24 cellular contexts compared by ENCODE assay signal in genomic region chr14:75091251-75091650, GRCh38. TPM values are rescaled to one million over a fixed set of nuclear protein-coding genes. Genes with fewer than 3 reads are reported as not detected.
DNase-seq lines count a peak whose midpoint lies in the region; ATAC-seq, FAIRE-seq and TF ChIP-seq lines count a peak whose summit lies in the region.
"Had no signal": no experiment of that assay in that cellular context is flagged by ENCODE, and none has a peak within 500 bp of the region (broad histone marks: within the 10 kb centered on the region; RNA-seq: fewer than 3 reads in every experiment).

No MANE protein-coding gene starts in this region.

- no peak for DNase-seq in activated CD8-positive, alpha-beta T cell treated with anti-CD3 and anti-CD28 coated beads, Interleukin-2, amount 10 ng/mL, durations not matched to agents 7 days and 5 days
- DNase-seq in activated CD8-positive, alpha-beta T cell treated with anti-CD3 and anti-CD28 coated beads for 36 hours: no peak
- DNase-seq in astrocyte (ENCODE audit: low read depth): no peak
- DNase-seq in HK-2 (ENCODE audit: unreplicated experiment): no peak
- DNase-seq in epidermal melanocyte (ENCODE audit: insufficient read length, low spot score): no peak
- DNase-seq: 8988T; ACHN; AML-193; BE2C; CD4-positive, alpha-beta T cell; CD8-positive, alpha-beta memory T cell; DMS 273 treated with DMSO at 0.1 percent for 48 hours; DMS79; EL; GDM1; H9 had no signal

- H3K4me3 ChIP-seq in astrocyte (ENCODE audit: insufficient read depth, low read depth, low read length) (no peak overlapping the region), ectodermal cell (ENCODE audit: insufficient read depth, low read depth, low read length) (no peak overlapping the region)
- H3K4me3 ChIP-seq: A549; BLaER1 treated with 17β-estradiol and CSF1 and Interleukin-3, amounts not matched to agents 10 nM and 100 nM; GM12878; GM23338 had no signal

- H3K27me3 Mint-ChIP-seq in activated CD8-positive, alpha-beta T cell treated with anti-CD3 and anti-CD28 coated beads, Interleukin-2, amount 10 ng/mL, durations not matched to agents 7 days and 5 days (ENCODE audit: low read depth): no peaks in the 10 kb centered on the region
- no peaks in the 10 kb centered on the region for H3K27me3 Mint-ChIP-seq in activated CD8-positive, alpha-beta T cell treated with anti-CD3 and anti-CD28 coated beads for 36 hours
- no peaks in the 10 kb centered on the region for H3K27me3 Mint-ChIP-seq in astrocyte (ENCODE audit: low read depth, unreplicated experiment)
- H3K27me3 Mint-ChIP-seq: CD4-positive, alpha-beta T cell; CD8-positive, alpha-beta memory T cell had no signal

- H3K36me3 Mint-ChIP-seq in activated CD8-positive, alpha-beta T cell treated with anti-CD3 and anti-CD28 coated beads, Interleukin-2, amount 10 ng/mL, durations not matched to agents 7 days and 5 days (ENCODE audit: low read depth): peaks cover 35% of the 10 kb centered on the region
- H3K36me3 Mint-ChIP-seq in activated CD8-positive, alpha-beta T cell treated with anti-CD3 and anti-CD28 coated beads for 36 hours (ENCODE audit: low read depth): peaks cover 25% of the 10 kb centered on the region
- peaks cover 13% of the 10 kb centered on the region for H3K36me3 Mint-ChIP-seq in astrocyte (ENCODE audit: low read depth, unreplicated experiment)

- H2AFZ ChIP-seq in astrocyte (ENCODE audit: low read depth, low read length): no peak overlapping the region
- H2AFZ ChIP-seq: GM23338 had no signal

- no peak for FAIRE-seq in astrocyte (lab: Jason Lieb, UNC)
- FAIRE-seq: A549, D721Med, GM12878 had no signal

- no peak overlapping the region for H3K4me2 ChIP-seq in astrocyte (ENCODE audit: low read length)
- H3K4me2 ChIP-seq: A549; BLaER1 treated with 17β-estradiol and CSF1 and Interleukin-3, amounts not matched to agents 10 nM and 100 nM; GM23338 had no signal

- H3K27me3 ChIP-seq in astrocyte (ENCODE audit: insufficient read depth, low read length): no peaks in the 10 kb centered on the region
- no peaks in the 10 kb centered on the region for H3K27me3 ChIP-seq in ectodermal cell (ENCODE audit: control insufficient read depth, insufficient read depth, low read length, poor library complexity, severe bottlenecking)
- H3K27me3 ChIP-seq: BE2C; BLaER1 treated with 17β-estradiol and CSF1 and Interleukin-3, amounts not matched to agents 10 nM and 100 nM had no signal

- no peaks in the 10 kb centered on the region for H3K4me1 ChIP-seq in astrocyte (ENCODE audit: insufficient read depth, low read length)
- H3K4me1 ChIP-seq in ectodermal cell (ENCODE audit: control insufficient read depth, insufficient read depth, low read length): no peaks in the 10 kb centered on the region
- H3K4me1 ChIP-seq: A549; BE2C; BLaER1 treated with 17β-estradiol and CSF1 and Interleukin-3, amounts not matched to agents 10 nM and 100 nM had no signal

- H3K9ac ChIP-seq in astrocyte (ENCODE audit: low read length): no peak overlapping the region
- H3K9ac ChIP-seq: BLaER1 treated with 17β-estradiol and CSF1 and Interleukin-3, amounts not matched to agents 10 nM and 100 nM had no signal

- ATAC-seq in activated CD8-positive, alpha-beta T cell treated with anti-CD3 and anti-CD28 coated beads, Interleukin-2, amount 10 ng/mL, durations not matched to agents 7 days and 5 days: no peak
- ATAC-seq in activated CD8-positive, alpha-beta T cell treated with anti-CD3 and anti-CD28 coated beads for 36 hours: no peak
- ATAC-seq: A549, GM12878, GM23338, HCT116 had no signal

- H3K4me1 Mint-ChIP-seq in activated CD8-positive, alpha-beta T cell treated with anti-CD3 and anti-CD28 coated beads, Interleukin-2, amount 10 ng/mL, durations not matched to agents 7 days and 5 days (ENCODE audit: low read depth): no peaks in the 10 kb centered on the region
- no peaks in the 10 kb centered on the region for H3K4me1 Mint-ChIP-seq in activated CD8-positive, alpha-beta T cell treated with anti-CD3 and anti-CD28 coated beads for 36 hours (ENCODE audit: low read depth)
- H3K4me1 Mint-ChIP-seq in astrocyte (ENCODE audit: low read depth, unreplicated experiment): no peaks in the 10 kb centered on the region
- H3K4me1 Mint-ChIP-seq: CD14-positive monocyte; CD8-positive, alpha-beta memory T cell had no signal

- no peak overlapping the region for H3K27ac ChIP-seq in astrocyte (ENCODE audit: low read depth, low read length)
- peak overlapping the region; percentile 19 for H3K27ac ChIP-seq in ectodermal cell (ENCODE audit: insufficient read depth, low read depth, low read length, poor library complexity, severe bottlenecking)
- H3K27ac ChIP-seq: A549; BLaER1 treated with 17β-estradiol and CSF1 and Interleukin-3, amounts not matched to agents 10 nM and 100 nM had no signal

- CTCF ChIA-PET in activated CD8-positive, alpha-beta T cell treated with anti-CD3 and anti-CD28 coated beads, Interleukin-2, amount 10 ng/mL, durations not matched to agents 7 days and 5 days (lab: Charles Lee): interaction anchor here (0.9 to 5.0 kb wide), 5 partner anchors 14 to 249 kb away, joined by 3 to 86 read pairs (median 4); no protein-coding TSS in a partner anchor
- CTCF ChIA-PET in activated CD8-positive, alpha-beta T cell treated with anti-CD3 and anti-CD28 coated beads for 36 hours (lab: Charles Lee): interaction anchor here (0.6 to 5.3 kb wide), 5 partner anchors 9 to 230 kb away, joined by 3 to 74 read pairs (median 10); partner anchors contain the start of gene ACYP1

- POLR2A ChIA-PET in activated CD8-positive, alpha-beta T cell treated with anti-CD3 and anti-CD28 coated beads, Interleukin-2, amount 10 ng/mL, durations not matched to agents 7 days and 5 days (lab: Charles Lee): no interaction called here
- POLR2A ChIA-PET in activated CD8-positive, alpha-beta T cell treated with anti-CD3 and anti-CD28 coated beads for 36 hours (lab: Charles Lee): no interaction called here

- H3K36me3 ChIP-seq in astrocyte (ENCODE audit: insufficient read depth, low read length) (peaks cover 23% of the 10 kb centered on the region), ectodermal cell (ENCODE audit: control insufficient read depth, insufficient read depth, low read length) (peaks cover 36% of the 10 kb centered on the region)

- H3K9me3 Mint-ChIP-seq in activated CD8-positive, alpha-beta T cell treated with anti-CD3 and anti-CD28 coated beads, Interleukin-2, amount 10 ng/mL, durations not matched to agents 7 days and 5 days (ENCODE audit: insufficient read depth): no peaks in the 10 kb centered on the region
- no peaks in the 10 kb centered on the region for H3K9me3 Mint-ChIP-seq in activated CD8-positive, alpha-beta T cell treated with anti-CD3 and anti-CD28 coated beads for 36 hours
- no peaks in the 10 kb centered on the region for H3K9me3 Mint-ChIP-seq in astrocyte (ENCODE audit: unreplicated experiment)
- H3K9me3 Mint-ChIP-seq: CD14-positive monocyte; CD4-positive, alpha-beta T cell; CD8-positive, alpha-beta memory T cell; GM23338; H9 had no signal

- WGBS in ectodermal cell, 2 experiments: 62 to 72% methylated on average over 8 of the region's 8 CpGs

- H3K9me3 ChIP-seq in astrocyte (ENCODE audit: insufficient read depth, low read depth, low read length): no peaks in the 10 kb centered on the region
- no peaks in the 10 kb centered on the region for H3K9me3 ChIP-seq in ectodermal cell (ENCODE audit: control insufficient read depth, low read length)
- H3K9me3 ChIP-seq: A549; BE2C; BLaER1 treated with 17β-estradiol and CSF1 and Interleukin-3, amounts not matched to agents 10 nM and 100 nM had no signal

- H4K20me1 ChIP-seq in astrocyte (ENCODE audit: insufficient read depth, low read length): no peaks in the 10 kb centered on the region

- H3K4me3 Mint-ChIP-seq in activated CD8-positive, alpha-beta T cell treated with anti-CD3 and anti-CD28 coated beads, Interleukin-2, amount 10 ng/mL, durations not matched to agents 7 days and 5 days: no peak overlapping the region
- H3K4me3 Mint-ChIP-seq in activated CD8-positive, alpha-beta T cell treated with anti-CD3 and anti-CD28 coated beads for 36 hours: no peak overlapping the region
- H3K4me3 Mint-ChIP-seq in astrocyte (ENCODE audit: unreplicated experiment): peak overlapping the region; percentile 7
- H3K4me3 Mint-ChIP-seq: CD14-positive monocyte; CD4-positive, alpha-beta T cell; CD8-positive, alpha-beta memory T cell; GM23338; H9 had no signal

- no peak for TF ChIP-seq CTCF in activated CD8-positive, alpha-beta T cell treated with anti-CD3 and anti-CD28 coated beads for 36 hours (IDR thresholded peaks at IDR 0.05)
- no peak for TF ChIP-seq CTCF in astrocyte (IDR thresholded peaks at IDR 0.05; ENCODE audit: insufficient read depth, low read depth, low read length)

- H3K27ac Mint-ChIP-seq in activated CD8-positive, alpha-beta T cell treated with anti-CD3 and anti-CD28 coated beads, Interleukin-2, amount 10 ng/mL, durations not matched to agents 7 days and 5 days: peak overlapping the region; percentile 13
- no peak overlapping the region for H3K27ac Mint-ChIP-seq in activated CD8-positive, alpha-beta T cell treated with anti-CD3 and anti-CD28 coated beads for 36 hours
- no peak overlapping the region for H3K27ac Mint-ChIP-seq in astrocyte (ENCODE audit: unreplicated experiment)
- H3K27ac Mint-ChIP-seq: CD4-positive, alpha-beta T cell; GM23338 had no signal

- no peaks in the 10 kb centered on the region for H3K79me2 ChIP-seq in astrocyte (ENCODE audit: insufficient read depth, low read length)

- intact Hi-C loops in activated CD8-positive, alpha-beta T cell treated with anti-CD3 and anti-CD28 coated beads for 36 hours (cut with micrococcal nuclease): no loop called here

RNA-seq across cellular contexts. Expression of gene ZC2HC1C, which starts 21.8 kb away (rescaled TPM):
- 1 to 10 TPM; 1.3 to 1.4 TPM for total RNA-seq in activated CD8-positive, alpha-beta T cell treated with anti-CD3 and anti-CD28 coated beads, Interleukin-2, amount 10 ng/mL, durations not matched to agents 7 days and 5 days
- under 1 TPM; 0.41 to 0.45 TPM for total RNA-seq in activated CD8-positive, alpha-beta T cell treated with anti-CD3 and anti-CD28 coated beads for 36 hours
- total RNA-seq in astrocyte: 1.4 and 1.7 TPM in 2 replicates
- polyA plus RNA-seq in ectodermal cell (2013, experiment 1 of 4): 1.7 TPM
- 2.8 TPM for polyA plus RNA-seq in ectodermal cell (2013, experiment 2 of 4)
- polyA plus RNA-seq in ectodermal cell (2013, experiment 3 of 4): 1.2 TPM
- 2.7 TPM for polyA plus RNA-seq in ectodermal cell (2013, experiment 4 of 4)

RNA-seq across cellular contexts. Expression of gene ACYP1, which starts 27.4 kb away (rescaled TPM):
- 10 to 100 TPM; 42.6 to 44.0 TPM for total RNA-seq in activated CD8-positive, alpha-beta T cell treated with anti-CD3 and anti-CD28 coated beads, Interleukin-2, amount 10 ng/mL, durations not matched to agents 7 days and 5 days
- 10 to 100 TPM; 33.9 to 38.6 TPM for total RNA-seq in activated CD8-positive, alpha-beta T cell treated with anti-CD3 and anti-CD28 coated beads for 36 hours
- total RNA-seq in astrocyte: 6.9 and 8.9 TPM in 2 replicates
- polyA plus RNA-seq in ectodermal cell (2013, experiment 1 of 4): 34.1 TPM
- 30.1 TPM for polyA plus RNA-seq in ectodermal cell (2013, experiment 2 of 4)
- polyA plus RNA-seq in ectodermal cell (2013, experiment 3 of 4): 31.3 TPM
- polyA plus RNA-seq in ectodermal cell (2013, experiment 4 of 4): 30.4 TPM

RNA-seq across cellular contexts. Expression of gene NEK9, which starts 35.6 kb away (rescaled TPM):
- total RNA-seq in activated CD8-positive, alpha-beta T cell treated with anti-CD3 and anti-CD28 coated beads, Interleukin-2, amount 10 ng/mL, durations not matched to agents 7 days and 5 days: 10 to 100 TPM; 73.7 to 80.0 TPM
- total RNA-seq in activated CD8-positive, alpha-beta T cell treated with anti-CD3 and anti-CD28 coated beads for 36 hours: 10 to 100 TPM; 54.9 to 59.5 TPM
- 45.2 and 56.3 TPM in 2 replicates for total RNA-seq in astrocyte
- polyA plus RNA-seq in ectodermal cell (2013, experiment 1 of 4): 122 TPM
- 140 TPM for polyA plus RNA-seq in ectodermal cell (2013, experiment 2 of 4)
- polyA plus RNA-seq in ectodermal cell (2013, experiment 3 of 4): 77.8 TPM
- 93.7 TPM for polyA plus RNA-seq in ectodermal cell (2013, experiment 4 of 4)

RNA-seq across cellular contexts. Expression of gene MLH3, which starts 40.0 kb away (rescaled TPM):
- total RNA-seq in activated CD8-positive, alpha-beta T cell treated with anti-CD3 and anti-CD28 coated beads, Interleukin-2, amount 10 ng/mL, durations not matched to agents 7 days and 5 days: 10 to 100 TPM; 15.1 to 17.2 TPM
- 10 to 100 TPM; 26.8 to 29.0 TPM for total RNA-seq in activated CD8-positive, alpha-beta T cell treated with anti-CD3 and anti-CD28 coated beads for 36 hours
- total RNA-seq in astrocyte: 12.7 and 12.9 TPM in 2 replicates
- polyA plus RNA-seq in ectodermal cell (2013, experiment 1 of 4): 16.6 TPM
- polyA plus RNA-seq in ectodermal cell (2013, experiment 2 of 4): 16.9 TPM
- polyA plus RNA-seq in ectodermal cell (2013, experiment 3 of 4): 15.6 TPM
- polyA plus RNA-seq in ectodermal cell (2013, experiment 4 of 4): 16.1 TPM
